ENCODE assay signal across 28 cellular contexts in genomic region chr4:59712474-59712873, GRCh38.
"Had no signal": no experiment of that assay in that cellular context is flagged by ENCODE, and none has a peak within 500 bp of the region (broad histone marks: within the 10 kb centered on the region; RNA-seq: fewer than 3 reads in every experiment).

No MANE protein-coding gene starts in this region.

- H3K36me3 Mint-ChIP-seq: activated CD8-positive, alpha-beta memory T cell treated with anti-CD3 and anti-CD28 coated beads, Interleukin-2, amount 10 ng/mL, durations not matched to agents 7 days and 5 days; activated naive CD4-positive, alpha-beta T cell treated with anti-CD3 and anti-CD28 coated beads, Interleukin-2, amount 50 U/mL, for 24 hours; WTC11 had no signal

- H3K27ac ChIP-seq: body of pancreas, cardiac muscle cell, SJSA1 had no signal

- H3K4me3 ChIP-seq: body of pancreas, cardiac muscle cell, SJSA1 had no signal

- H3K4me1 Mint-ChIP-seq: activated CD4-positive, alpha-beta T cell treated with anti-CD3 and anti-CD28 coated beads, Interleukin-2, amount 10 ng/mL, durations not matched to agents 24 days and 14 days; activated CD8-positive, alpha-beta memory T cell treated with anti-CD3 and anti-CD28 coated beads, Interleukin-2, amount 10 ng/mL, durations not matched to agents 7 days and 5 days; activated naive CD4-positive, alpha-beta T cell treated with anti-CD3 and anti-CD28 coated beads, Interleukin-2, amount 50 U/mL, for 24 hours; WTC11 had no signal

- H3K27me3 Mint-ChIP-seq: activated CD4-positive, alpha-beta T cell treated with anti-CD3 and anti-CD28 coated beads, Interleukin-2, amount 10 ng/mL, durations not matched to agents 24 days and 14 days; activated CD8-positive, alpha-beta memory T cell treated with anti-CD3 and anti-CD28 coated beads, Interleukin-2, amount 10 ng/mL, durations not matched to agents 7 days and 5 days; activated naive CD4-positive, alpha-beta T cell treated with anti-CD3 and anti-CD28 coated beads, Interleukin-2, amount 50 U/mL, for 24 hours; activated T-cell treated with anti-CD3 and anti-CD28 coated beads, Interleukin-2, amount 50 U/mL, for 24 hours had no signal

- H3K27ac Mint-ChIP-seq: activated CD4-positive, alpha-beta T cell treated with anti-CD3 and anti-CD28 coated beads, Interleukin-2, amount 10 ng/mL, durations not matched to agents 24 days and 14 days; activated CD8-positive, alpha-beta memory T cell treated with anti-CD3 and anti-CD28 coated beads, Interleukin-2, amount 10 ng/mL, durations not matched to agents 7 days and 5 days; activated naive CD4-positive, alpha-beta T cell treated with anti-CD3 and anti-CD28 coated beads, Interleukin-2, amount 50 U/mL, for 24 hours; activated T-cell treated with anti-CD3 and anti-CD28 coated beads, Interleukin-2, amount 50 U/mL, for 24 hours; activated T-helper 1 cell treated with anti-CD3 and anti-CD28 coated beads, Interleukin-12 subunit alpha, Interleukin-12 subunit beta, Interleukin-2, Interleukin-4 antibody, amounts not matched to agents 30 ng/mL and 10 ng/mL and 1 ng/mL, durations not matched to agents 14 hours and 24 hours and 36 hours; T-helper 2 cell treated with Interferon-gamma antibody and Interleukin-4, amounts not matched to agents 5 μg/mL and 100 μg/mL, for 36 hours; WTC11 had no signal

- H3K4me3 Mint-ChIP-seq: activated CD4-positive, alpha-beta T cell treated with anti-CD3 and anti-CD28 coated beads, Interleukin-2, amount 10 ng/mL, durations not matched to agents 24 days and 14 days; activated CD8-positive, alpha-beta memory T cell treated with anti-CD3 and anti-CD28 coated beads, Interleukin-2, amount 10 ng/mL, durations not matched to agents 7 days and 5 days; activated naive CD4-positive, alpha-beta T cell treated with anti-CD3 and anti-CD28 coated beads, Interleukin-2, amount 50 U/mL, for 24 hours; activated T-cell treated with anti-CD3 and anti-CD28 coated beads, Interleukin-2, amount 50 U/mL, for 24 hours; activated T-helper 1 cell treated with anti-CD3 and anti-CD28 coated beads, Interleukin-12 subunit alpha, Interleukin-12 subunit beta, Interleukin-2, Interleukin-4 antibody, amounts not matched to agents 30 ng/mL and 10 ng/mL and 1 ng/mL, durations not matched to agents 14 hours and 24 hours and 36 hours; T-helper 2 cell treated with Interferon-gamma antibody and Interleukin-4, amounts not matched to agents 5 μg/mL and 100 μg/mL, for 36 hours; WTC11 had no signal

- DNase-seq: activated CD4-positive, alpha-beta T cell treated with anti-CD3 and anti-CD28 coated beads, Interleukin-2, amount 10 ng/mL, durations not matched to agents 24 days and 14 days; activated CD4-positive, alpha-beta T cell treated with anti-CD3 and anti-CD28 coated beads, Interleukin-2, amount 50 U/mL, for 48 hours; activated CD4-positive, CD25-positive, alpha-beta regulatory T cell treated with anti-CD3 and anti-CD28 coated beads, Interleukin-2, amount 50 U/mL, for 72 hours; activated CD8-positive, alpha-beta memory T cell treated with anti-CD3 and anti-CD28 coated beads, Interleukin-2, amount 10 ng/mL, durations not matched to agents 7 days and 5 days; activated effector memory CD4-positive, alpha-beta T cell treated with Interleukin-2 at 50 U/mL for 16 hours; activated naive CD4-positive, alpha-beta T cell; activated T-cell treated with anti-CD3 and anti-CD28 coated beads, Interleukin-2, amount 50 U/mL, for 24 hours; aorta; body of pancreas; KG1; MV-4-11; NCI-H1092 treated with DMSO at 0.1 percent for 48 hours; NCI-H1436; NCI-H1694 treated with DMSO at 0.1 percent for 48 hours; NCI-H2081; NCI-H510A treated with DMSO at 0.1 percent for 48 hours; NCI-H69; RPMI8226; SHP77; SW 1271 had no signal

- H3K36me3 ChIP-seq: cardiac muscle cell, SJSA1 had no signal

- ATAC-seq: activated CD8-positive, alpha-beta memory T cell treated with anti-CD3 and anti-CD28 coated beads, Interleukin-2, amount 10 ng/mL, durations not matched to agents 7 days and 5 days; body of pancreas; Panc1; SK-N-SH treated with all-trans-retinoic acid at 6 μM for 48 hours; WTC11 had no signal

- H3K9me3 ChIP-seq: body of pancreas, SJSA1 had no signal

- H3K4me1 ChIP-seq: body of pancreas, SJSA1 had no signal

- H3K9me3 Mint-ChIP-seq: activated naive CD4-positive, alpha-beta T cell treated with anti-CD3 and anti-CD28 coated beads, Interleukin-2, amount 50 U/mL, for 24 hours; WTC11 had no signal

- H3K27me3 ChIP-seq: body of pancreas, cardiac muscle cell, SJSA1 had no signal
